7 cellular contexts compared by ENCODE assay signal in genomic region chr13:19633340-19634128, GRCh38.
DNase-seq lines count a peak whose midpoint lies in the region; ATAC-seq, FAIRE-seq and TF ChIP-seq lines count a peak whose summit lies in the region.

A gene with protein sequence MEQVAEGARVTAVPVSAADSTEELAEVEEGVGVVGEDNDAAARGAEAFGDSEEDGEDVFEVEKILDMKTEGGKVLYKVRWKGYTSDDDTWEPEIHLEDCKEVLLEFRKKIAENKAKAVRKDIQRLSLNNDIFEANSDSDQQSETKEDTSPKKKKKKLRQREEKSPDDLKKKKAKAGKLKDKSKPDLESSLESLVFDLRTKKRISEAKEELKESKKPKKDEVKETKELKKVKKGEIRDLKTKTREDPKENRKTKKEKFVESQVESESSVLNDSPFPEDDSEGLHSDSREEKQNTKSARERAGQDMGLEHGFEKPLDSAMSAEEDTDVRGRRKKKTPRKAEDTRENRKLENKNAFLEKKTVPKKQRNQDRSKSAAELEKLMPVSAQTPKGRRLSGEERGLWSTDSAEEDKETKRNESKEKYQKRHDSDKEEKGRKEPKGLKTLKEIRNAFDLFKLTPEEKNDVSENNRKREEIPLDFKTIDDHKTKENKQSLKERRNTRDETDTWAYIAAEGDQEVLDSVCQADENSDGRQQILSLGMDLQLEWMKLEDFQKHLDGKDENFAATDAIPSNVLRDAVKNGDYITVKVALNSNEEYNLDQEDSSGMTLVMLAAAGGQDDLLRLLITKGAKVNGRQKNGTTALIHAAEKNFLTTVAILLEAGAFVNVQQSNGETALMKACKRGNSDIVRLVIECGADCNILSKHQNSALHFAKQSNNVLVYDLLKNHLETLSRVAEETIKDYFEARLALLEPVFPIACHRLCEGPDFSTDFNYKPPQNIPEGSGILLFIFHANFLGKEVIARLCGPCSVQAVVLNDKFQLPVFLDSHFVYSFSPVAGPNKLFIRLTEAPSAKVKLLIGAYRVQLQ (plus strand): TSS chr13:19633659. CDS start chr13:19633749, 90 bp downstream.

- H3K4me3 ChIP-seq in retinal pigment epithelial cell (ENCODE audit: low read length), result peak within 1 kb of the TSS; percentile 96

- DNase-seq in GM18507 (ENCODE audit: extremely low spot score, insufficient read length, low read depth) (peak; percentile 93), NCI-H2029 treated with DMSO at 0.1 percent for 48 hours (lab: John Stamatoyannopoulos, UW) (peak; percentile 47), T-helper 9 cell (peak; percentile 85), astrocyte of the hippocampus (ENCODE audit: low read depth, low spot score) (peak; percentile 99), hippocampal formation (lab: John Stamatoyannopoulos, UW) (peak; percentile 92 to 95), retinal pigment epithelial cell (ENCODE audit: low read depth) (peak; percentile 86)

- peak; percentile 94 for FAIRE-seq in GM18507 (lab: Jason Lieb, UNC)

- ATAC-seq in HG02981 (IDR thresholded peaks at IDR 0.05; ENCODE audit: unreplicated experiment), result peak; percentile 99

- TF ChIP-seq CTCF in retinal pigment epithelial cell (conservative IDR thresholded peaks at IDR 0.05; ENCODE audit: low read depth, low read length), result no peak

Comparison
In these comparisons a context has a peak if more than half of its experiments do, and no peak if none do; other contexts are left out.
1. Peak in every context shown above with its lines: DNase-seq, ATAC-seq and H3K4me3 ChIP-seq.
2. DNase-seq: peak in every context shown above with its lines; median percentile 99 in astrocyte of the hippocampus; 94 in hippocampal formation; 93 in GM18507; 86 in retinal pigment epithelial cell; 85 in T-helper 9 cell; 47 in NCI-H2029 treated with DMSO at 0.1 percent for 48 hours.